20 cellular contexts compared by ENCODE assay signal in the genomic region with DNA sequence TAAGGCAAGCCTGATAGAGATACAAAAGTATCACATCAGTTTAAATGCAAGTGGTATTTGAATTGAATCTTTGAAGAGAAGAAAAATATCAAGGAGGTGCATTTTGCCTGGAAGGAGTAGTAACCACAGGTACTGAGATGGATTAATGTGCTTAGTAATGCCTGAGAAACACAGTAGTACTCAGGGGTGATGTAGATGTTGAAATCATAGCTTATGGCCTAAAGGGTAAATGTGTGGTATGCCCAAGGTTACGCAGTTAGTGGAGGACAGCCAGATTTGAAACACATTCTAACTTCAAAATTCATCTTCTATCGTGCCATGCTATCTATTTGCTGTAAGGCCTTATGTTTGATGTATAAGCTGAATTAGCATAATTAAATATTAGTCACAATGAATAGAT.
"Had no signal": no experiment of that assay in that cellular context is flagged by ENCODE, and none has a peak within 500 bp of the region (broad histone marks: within the 10 kb centered on the region; RNA-seq: fewer than 3 reads in every experiment).

No MANE protein-coding gene starts in this region.

- H3K27ac ChIP-seq: gastrocnemius medialis, left ventricle myocardium inferior, lower lobe of right lung, neural progenitor cell, parathyroid adenoma, right atrium auricular region, sigmoid colon, skin epidermis, stomach, thoracic aorta had no signal

- H3K27me3 ChIP-seq: gastrocnemius medialis, neural progenitor cell, right atrium auricular region, sigmoid colon, stomach had no signal

- H3K4me3 ChIP-seq: gastrocnemius medialis, left ventricle myocardium inferior, lower lobe of right lung, neural progenitor cell, right atrium auricular region, sigmoid colon, skin epidermis, stomach, thoracic aorta had no signal

- DNase-seq: effector memory CD8-positive, alpha-beta T cell; gastrocnemius medialis; kidney; left cardiac atrium; left ventricle myocardium inferior; lower lobe of right lung; mesenchymal stem cell; midbrain; sigmoid colon; stimulated activated CD4-positive, alpha-beta T cell treated with anti-CD3 and anti-CD28 coated beads, Interleukin-2, amount 100 ng/mL, for 24 hours; stimulated activated CD4-positive, alpha-beta T cell treated with anti-CD3 and anti-CD28 coated beads, Interleukin-4, amount 100 ng/mL, for 4 hours; stimulated activated naive CD4-positive, alpha-beta T cell; stomach; substantia nigra had no signal

- H3K9ac ChIP-seq: neural progenitor cell, parathyroid adenoma had no signal

- ATAC-seq: effector memory CD8-positive, alpha-beta T cell; gastrocnemius medialis; left cardiac atrium; lower lobe of right lung; natural killer cell treated with Interleukin-12 subunit alpha and Interleukin-12 subunit beta and Interleukin-15 and Interleukin-18, amount 100 ng/mL, for 72 hours had no signal

- H3K79me2 ChIP-seq: parathyroid adenoma had no signal

- H3K36me3 ChIP-seq: gastrocnemius medialis, lower lobe of right lung, neural progenitor cell, right atrium auricular region, stomach had no signal

- H2AFZ ChIP-seq: neural progenitor cell, parathyroid adenoma had no signal

- H3K4me2 ChIP-seq: neural progenitor cell had no signal

- H3K4me1 ChIP-seq: left ventricle myocardium inferior, lower lobe of right lung, neural progenitor cell, right atrium auricular region, sigmoid colon had no signal

- H3K9me3 ChIP-seq: gastrocnemius medialis, left ventricle myocardium inferior, lower lobe of right lung, right atrium auricular region, sigmoid colon, stomach, thoracic aorta had no signal
